Comparison of ENCODE assay signal across 1 cellular context in the genomic region with DNA sequence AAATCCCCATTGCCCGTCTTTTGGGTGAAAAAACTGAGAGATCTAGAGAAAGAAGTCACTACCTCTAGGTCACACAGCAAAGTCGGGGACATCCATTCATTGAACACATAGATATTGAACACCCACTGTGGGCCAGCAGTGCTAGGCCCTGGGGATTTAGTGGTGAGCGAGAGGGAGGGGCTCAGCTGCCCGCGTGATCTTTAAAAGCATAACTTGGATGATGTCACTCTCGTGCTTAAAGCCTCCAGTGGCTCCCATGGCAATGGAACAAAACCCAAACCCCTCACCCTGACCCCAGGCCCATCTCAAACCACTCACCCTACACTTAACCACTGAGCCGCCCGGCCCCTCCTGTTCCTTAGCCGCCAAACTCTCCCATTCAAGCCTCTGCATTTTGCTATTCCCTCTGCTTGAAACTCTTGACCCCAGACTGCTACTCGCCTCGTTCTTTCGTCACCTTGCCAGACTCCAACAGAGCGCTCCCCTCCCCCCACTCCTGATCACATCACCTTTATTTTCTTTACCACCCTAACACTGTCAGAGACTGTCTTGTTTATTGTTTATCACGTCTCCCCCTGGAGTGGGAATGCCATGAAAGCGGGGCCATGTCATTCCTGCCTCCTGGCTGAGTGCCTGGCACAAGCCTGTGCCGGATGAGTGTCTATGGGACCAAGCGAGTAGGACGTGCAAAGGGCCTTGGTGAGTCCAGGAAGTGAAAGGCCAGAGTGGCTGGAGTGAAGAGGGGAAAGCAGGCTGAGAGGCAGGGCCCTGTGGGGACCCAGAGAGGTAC.
A peak's percentile ranks its signal among the peaks of the same experiment; 100 is the strongest.
TF ChIP-seq lines count a peak whose summit lies in the region.

No MANE protein-coding gene starts in this region.

TF ChIP-seq in K562, 482 proteins besides CTCF, POLR2A, EP300 and RAD21 (continued from another document and continues in another):
- TF ChIP-seq, protein P1, sequence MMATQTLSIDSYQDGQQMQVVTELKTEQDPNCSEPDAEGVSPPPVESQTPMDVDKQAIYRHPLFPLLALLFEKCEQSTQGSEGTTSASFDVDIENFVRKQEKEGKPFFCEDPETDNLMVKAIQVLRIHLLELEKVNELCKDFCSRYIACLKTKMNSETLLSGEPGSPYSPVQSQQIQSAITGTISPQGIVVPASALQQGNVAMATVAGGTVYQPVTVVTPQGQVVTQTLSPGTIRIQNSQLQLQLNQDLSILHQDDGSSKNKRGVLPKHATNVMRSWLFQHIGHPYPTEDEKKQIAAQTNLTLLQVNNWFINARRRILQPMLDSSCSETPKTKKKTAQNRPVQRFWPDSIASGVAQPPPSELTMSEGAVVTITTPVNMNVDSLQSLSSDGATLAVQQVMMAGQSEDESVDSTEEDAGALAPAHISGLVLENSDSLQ (IDR thresholded peaks at IDR 0.05), result no peak; the same call in 1 of the 2 replicates
- no peak for TF ChIP-seq RBM22 (IDR thresholded peaks at IDR 0.05; ENCODE audit: low read depth, low read length, poor library complexity, severe bottlenecking)
- TF ChIP-seq, protein P2, sequence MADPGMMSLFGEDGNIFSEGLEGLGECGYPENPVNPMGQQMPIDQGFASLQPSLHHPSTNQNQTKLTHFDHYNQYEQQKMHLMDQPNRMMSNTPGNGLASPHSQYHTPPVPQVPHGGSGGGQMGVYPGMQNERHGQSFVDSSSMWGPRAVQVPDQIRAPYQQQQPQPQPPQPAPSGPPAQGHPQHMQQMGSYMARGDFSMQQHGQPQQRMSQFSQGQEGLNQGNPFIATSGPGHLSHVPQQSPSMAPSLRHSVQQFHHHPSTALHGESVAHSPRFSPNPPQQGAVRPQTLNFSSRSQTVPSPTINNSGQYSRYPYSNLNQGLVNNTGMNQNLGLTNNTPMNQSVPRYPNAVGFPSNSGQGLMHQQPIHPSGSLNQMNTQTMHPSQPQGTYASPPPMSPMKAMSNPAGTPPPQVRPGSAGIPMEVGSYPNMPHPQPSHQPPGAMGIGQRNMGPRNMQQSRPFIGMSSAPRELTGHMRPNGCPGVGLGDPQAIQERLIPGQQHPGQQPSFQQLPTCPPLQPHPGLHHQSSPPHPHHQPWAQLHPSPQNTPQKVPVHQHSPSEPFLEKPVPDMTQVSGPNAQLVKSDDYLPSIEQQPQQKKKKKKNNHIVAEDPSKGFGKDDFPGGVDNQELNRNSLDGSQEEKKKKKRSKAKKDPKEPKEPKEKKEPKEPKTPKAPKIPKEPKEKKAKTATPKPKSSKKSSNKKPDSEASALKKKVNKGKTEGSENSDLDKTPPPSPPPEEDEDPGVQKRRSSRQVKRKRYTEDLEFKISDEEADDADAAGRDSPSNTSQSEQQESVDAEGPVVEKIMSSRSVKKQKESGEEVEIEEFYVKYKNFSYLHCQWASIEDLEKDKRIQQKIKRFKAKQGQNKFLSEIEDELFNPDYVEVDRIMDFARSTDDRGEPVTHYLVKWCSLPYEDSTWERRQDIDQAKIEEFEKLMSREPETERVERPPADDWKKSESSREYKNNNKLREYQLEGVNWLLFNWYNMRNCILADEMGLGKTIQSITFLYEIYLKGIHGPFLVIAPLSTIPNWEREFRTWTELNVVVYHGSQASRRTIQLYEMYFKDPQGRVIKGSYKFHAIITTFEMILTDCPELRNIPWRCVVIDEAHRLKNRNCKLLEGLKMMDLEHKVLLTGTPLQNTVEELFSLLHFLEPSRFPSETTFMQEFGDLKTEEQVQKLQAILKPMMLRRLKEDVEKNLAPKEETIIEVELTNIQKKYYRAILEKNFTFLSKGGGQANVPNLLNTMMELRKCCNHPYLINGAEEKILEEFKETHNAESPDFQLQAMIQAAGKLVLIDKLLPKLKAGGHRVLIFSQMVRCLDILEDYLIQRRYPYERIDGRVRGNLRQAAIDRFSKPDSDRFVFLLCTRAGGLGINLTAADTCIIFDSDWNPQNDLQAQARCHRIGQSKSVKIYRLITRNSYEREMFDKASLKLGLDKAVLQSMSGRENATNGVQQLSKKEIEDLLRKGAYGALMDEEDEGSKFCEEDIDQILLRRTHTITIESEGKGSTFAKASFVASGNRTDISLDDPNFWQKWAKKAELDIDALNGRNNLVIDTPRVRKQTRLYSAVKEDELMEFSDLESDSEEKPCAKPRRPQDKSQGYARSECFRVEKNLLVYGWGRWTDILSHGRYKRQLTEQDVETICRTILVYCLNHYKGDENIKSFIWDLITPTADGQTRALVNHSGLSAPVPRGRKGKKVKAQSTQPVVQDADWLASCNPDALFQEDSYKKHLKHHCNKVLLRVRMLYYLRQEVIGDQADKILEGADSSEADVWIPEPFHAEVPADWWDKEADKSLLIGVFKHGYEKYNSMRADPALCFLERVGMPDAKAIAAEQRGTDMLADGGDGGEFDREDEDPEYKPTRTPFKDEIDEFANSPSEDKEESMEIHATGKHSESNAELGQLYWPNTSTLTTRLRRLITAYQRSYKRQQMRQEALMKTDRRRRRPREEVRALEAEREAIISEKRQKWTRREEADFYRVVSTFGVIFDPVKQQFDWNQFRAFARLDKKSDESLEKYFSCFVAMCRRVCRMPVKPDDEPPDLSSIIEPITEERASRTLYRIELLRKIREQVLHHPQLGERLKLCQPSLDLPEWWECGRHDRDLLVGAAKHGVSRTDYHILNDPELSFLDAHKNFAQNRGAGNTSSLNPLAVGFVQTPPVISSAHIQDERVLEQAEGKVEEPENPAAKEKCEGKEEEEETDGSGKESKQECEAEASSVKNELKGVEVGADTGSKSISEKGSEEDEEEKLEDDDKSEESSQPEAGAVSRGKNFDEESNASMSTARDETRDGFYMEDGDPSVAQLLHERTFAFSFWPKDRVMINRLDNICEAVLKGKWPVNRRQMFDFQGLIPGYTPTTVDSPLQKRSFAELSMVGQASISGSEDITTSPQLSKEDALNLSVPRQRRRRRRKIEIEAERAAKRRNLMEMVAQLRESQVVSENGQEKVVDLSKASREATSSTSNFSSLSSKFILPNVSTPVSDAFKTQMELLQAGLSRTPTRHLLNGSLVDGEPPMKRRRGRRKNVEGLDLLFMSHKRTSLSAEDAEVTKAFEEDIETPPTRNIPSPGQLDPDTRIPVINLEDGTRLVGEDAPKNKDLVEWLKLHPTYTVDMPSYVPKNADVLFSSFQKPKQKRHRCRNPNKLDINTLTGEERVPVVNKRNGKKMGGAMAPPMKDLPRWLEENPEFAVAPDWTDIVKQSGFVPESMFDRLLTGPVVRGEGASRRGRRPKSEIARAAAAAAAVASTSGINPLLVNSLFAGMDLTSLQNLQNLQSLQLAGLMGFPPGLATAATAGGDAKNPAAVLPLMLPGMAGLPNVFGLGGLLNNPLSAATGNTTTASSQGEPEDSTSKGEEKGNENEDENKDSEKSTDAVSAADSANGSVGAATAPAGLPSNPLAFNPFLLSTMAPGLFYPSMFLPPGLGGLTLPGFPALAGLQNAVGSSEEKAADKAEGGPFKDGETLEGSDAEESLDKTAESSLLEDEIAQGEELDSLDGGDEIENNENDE (IDR thresholded peaks at IDR 0.05; ENCODE audit: low read depth, low read length), result no peak
- TF ChIP-seq MCM2 (IDR thresholded peaks at IDR 0.05; ENCODE audit: low read depth), result no peak
- TF ChIP-seq HCFC1 (IDR thresholded peaks at IDR 0.05; ENCODE audit: low read depth, low read length), result no peak
- TF ChIP-seq, protein P3, sequence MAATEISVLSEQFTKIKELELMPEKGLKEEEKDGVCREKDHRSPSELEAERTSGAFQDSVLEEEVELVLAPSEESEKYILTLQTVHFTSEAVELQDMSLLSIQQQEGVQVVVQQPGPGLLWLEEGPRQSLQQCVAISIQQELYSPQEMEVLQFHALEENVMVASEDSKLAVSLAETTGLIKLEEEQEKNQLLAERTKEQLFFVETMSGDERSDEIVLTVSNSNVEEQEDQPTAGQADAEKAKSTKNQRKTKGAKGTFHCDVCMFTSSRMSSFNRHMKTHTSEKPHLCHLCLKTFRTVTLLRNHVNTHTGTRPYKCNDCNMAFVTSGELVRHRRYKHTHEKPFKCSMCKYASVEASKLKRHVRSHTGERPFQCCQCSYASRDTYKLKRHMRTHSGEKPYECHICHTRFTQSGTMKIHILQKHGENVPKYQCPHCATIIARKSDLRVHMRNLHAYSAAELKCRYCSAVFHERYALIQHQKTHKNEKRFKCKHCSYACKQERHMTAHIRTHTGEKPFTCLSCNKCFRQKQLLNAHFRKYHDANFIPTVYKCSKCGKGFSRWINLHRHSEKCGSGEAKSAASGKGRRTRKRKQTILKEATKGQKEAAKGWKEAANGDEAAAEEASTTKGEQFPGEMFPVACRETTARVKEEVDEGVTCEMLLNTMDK (IDR thresholded peaks at IDR 0.05; ENCODE audit: borderline replicate concordance, insufficient read depth, low read depth, low read length, poor library complexity, severe bottlenecking), result no peak
- no peak for TF ChIP-seq E2F3 (CRISPR knock-in tag; IDR thresholded peaks at IDR 0.05)
- no peak for TF ChIP-seq POLR2G (IDR thresholded peaks at IDR 0.05; ENCODE audit: low read depth, low read length)
- TF ChIP-seq ZKSCAN8 (CRISPR knock-in tag; IDR thresholded peaks at IDR 0.05), result no peak
- TF ChIP-seq JUND (IDR thresholded peaks at IDR 0.05; ENCODE audit: borderline replicate concordance, low read depth, low read length), result peak; percentile 69
- TF ChIP-seq JUND (tag; IDR thresholded peaks at IDR 0.05; ENCODE audit: borderline replicate concordance, low read depth, low read length), result peak; percentile 70; the same call in 2 of the 3 replicates
- TF ChIP-seq, protein P4, sequence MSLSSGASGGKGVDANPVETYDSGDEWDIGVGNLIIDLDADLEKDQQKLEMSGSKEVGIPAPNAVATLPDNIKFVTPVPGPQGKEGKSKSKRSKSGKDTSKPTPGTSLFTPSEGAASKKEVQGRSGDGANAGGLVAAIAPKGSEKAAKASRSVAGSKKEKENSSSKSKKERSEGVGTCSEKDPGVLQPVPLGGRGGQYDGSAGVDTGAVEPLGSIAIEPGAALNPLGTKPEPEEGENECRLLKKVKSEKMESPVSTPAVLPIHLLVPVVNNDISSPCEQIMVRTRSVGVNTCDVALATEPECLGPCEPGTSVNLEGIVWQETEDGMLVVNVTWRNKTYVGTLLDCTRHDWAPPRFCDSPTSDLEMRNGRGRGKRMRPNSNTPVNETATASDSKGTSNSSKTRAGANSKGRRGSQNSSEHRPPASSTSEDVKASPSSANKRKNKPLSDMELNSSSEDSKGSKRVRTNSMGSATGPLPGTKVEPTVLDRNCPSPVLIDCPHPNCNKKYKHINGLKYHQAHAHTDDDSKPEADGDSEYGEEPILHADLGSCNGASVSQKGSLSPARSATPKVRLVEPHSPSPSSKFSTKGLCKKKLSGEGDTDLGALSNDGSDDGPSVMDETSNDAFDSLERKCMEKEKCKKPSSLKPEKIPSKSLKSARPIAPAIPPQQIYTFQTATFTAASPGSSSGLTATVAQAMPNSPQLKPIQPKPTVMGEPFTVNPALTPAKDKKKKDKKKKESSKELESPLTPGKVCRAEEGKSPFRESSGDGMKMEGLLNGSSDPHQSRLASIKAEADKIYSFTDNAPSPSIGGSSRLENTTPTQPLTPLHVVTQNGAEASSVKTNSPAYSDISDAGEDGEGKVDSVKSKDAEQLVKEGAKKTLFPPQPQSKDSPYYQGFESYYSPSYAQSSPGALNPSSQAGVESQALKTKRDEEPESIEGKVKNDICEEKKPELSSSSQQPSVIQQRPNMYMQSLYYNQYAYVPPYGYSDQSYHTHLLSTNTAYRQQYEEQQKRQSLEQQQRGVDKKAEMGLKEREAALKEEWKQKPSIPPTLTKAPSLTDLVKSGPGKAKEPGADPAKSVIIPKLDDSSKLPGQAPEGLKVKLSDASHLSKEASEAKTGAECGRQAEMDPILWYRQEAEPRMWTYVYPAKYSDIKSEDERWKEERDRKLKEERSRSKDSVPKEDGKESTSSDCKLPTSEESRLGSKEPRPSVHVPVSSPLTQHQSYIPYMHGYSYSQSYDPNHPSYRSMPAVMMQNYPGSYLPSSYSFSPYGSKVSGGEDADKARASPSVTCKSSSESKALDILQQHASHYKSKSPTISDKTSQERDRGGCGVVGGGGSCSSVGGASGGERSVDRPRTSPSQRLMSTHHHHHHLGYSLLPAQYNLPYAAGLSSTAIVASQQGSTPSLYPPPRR (CRISPR knock-in tag; IDR thresholded peaks at IDR 0.05; ENCODE audit: borderline replicate concordance), result no peak
- no peak for TF ChIP-seq ILF3 (IDR thresholded peaks at IDR 0.05; ENCODE audit: borderline replicate concordance)
- TF ChIP-seq MAFF (IDR thresholded peaks at IDR 0.05; ENCODE audit: low read length), result no peak
- TF ChIP-seq ARHGAP35 (IDR thresholded peaks at IDR 0.05; ENCODE audit: partially characterized antibody), result no peak
- no peak for TF ChIP-seq ZNF785 (CRISPR knock-in tag; IDR thresholded peaks at IDR 0.05)
- no peak for TF ChIP-seq POLR2AphosphoS2 (IDR thresholded peaks at IDR 0.05; ENCODE audit: low read length)
- TF ChIP-seq L3MBTL2 (IDR thresholded peaks at IDR 0.05), result peak; percentile 45
- TF ChIP-seq CHD4 (IDR thresholded peaks at IDR 0.05; ENCODE audit: insufficient read depth, insufficient replicate concordance, low read depth, low read length, poor library complexity, severe bottlenecking), result no peak
- no peak for TF ChIP-seq ZNF146 (CRISPR knock-in tag; IDR thresholded peaks at IDR 0.05; ENCODE audit: unreplicated experiment)
- no peak for TF ChIP-seq NFATC3 (IDR thresholded peaks at IDR 0.05)
- TF ChIP-seq FUS (optimal IDR thresholded peaks at IDR 0.05; ENCODE audit: low read depth, low read length), result no peak
- TF ChIP-seq ZNF583 (CRISPR knock-in tag; IDR thresholded peaks at IDR 0.05), result no peak
- TF ChIP-seq ZNF77 (CRISPR knock-in tag; IDR thresholded peaks at IDR 0.05), result no peak
- TF ChIP-seq GABPA (tag; conservative IDR thresholded peaks at IDR 0.05; ENCODE audit: low read depth), result no peak
- TF ChIP-seq TEAD1 (CRISPR knock-in tag; IDR thresholded peaks at IDR 0.05), result no peak
- peak; percentile 17 for TF ChIP-seq SAP30 (IDR thresholded peaks at IDR 0.05; ENCODE audit: borderline replicate concordance, insufficient read depth, low read depth, low read length, poor library complexity, severe bottlenecking)
- TF ChIP-seq, protein P5, sequence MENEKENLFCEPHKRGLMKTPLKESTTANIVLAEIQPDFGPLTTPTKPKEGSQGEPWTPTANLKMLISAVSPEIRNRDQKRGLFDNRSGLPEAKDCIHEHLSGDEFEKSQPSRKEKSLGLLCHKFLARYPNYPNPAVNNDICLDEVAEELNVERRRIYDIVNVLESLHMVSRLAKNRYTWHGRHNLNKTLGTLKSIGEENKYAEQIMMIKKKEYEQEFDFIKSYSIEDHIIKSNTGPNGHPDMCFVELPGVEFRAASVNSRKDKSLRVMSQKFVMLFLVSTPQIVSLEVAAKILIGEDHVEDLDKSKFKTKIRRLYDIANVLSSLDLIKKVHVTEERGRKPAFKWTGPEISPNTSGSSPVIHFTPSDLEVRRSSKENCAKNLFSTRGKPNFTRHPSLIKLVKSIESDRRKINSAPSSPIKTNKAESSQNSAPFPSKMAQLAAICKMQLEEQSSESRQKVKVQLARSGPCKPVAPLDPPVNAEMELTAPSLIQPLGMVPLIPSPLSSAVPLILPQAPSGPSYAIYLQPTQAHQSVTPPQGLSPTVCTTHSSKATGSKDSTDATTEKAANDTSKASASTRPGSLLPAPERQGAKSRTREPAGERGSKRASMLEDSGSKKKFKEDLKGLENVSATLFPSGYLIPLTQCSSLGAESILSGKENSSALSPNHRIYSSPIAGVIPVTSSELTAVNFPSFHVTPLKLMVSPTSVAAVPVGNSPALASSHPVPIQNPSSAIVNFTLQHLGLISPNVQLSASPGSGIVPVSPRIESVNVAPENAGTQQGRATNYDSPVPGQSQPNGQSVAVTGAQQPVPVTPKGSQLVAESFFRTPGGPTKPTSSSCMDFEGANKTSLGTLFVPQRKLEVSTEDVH (IDR thresholded peaks at IDR 0.05; ENCODE audit: low read depth, partially characterized antibody), result no peak
- no peak for TF ChIP-seq BRCA1 (IDR thresholded peaks at IDR 0.05)
- 0 out of 2 replicates have a peak, but pooled peaks have one; percentile 29 for TF ChIP-seq BRCA1 (CRISPR knock-in tag; IDR thresholded peaks at IDR 0.05)
- no peak for TF ChIP-seq DDX20 (tag; IDR thresholded peaks at IDR 0.05; ENCODE audit: low read depth)
- no peak for TF ChIP-seq ZNF282 (CRISPR knock-in tag; IDR thresholded peaks at IDR 0.05)
